Comparison of ENCODE assay signal across 30 cellular contexts in genomic region chr6:73027691-73028090, GRCh38.
"Had no signal": no experiment of that assay in that cellular context is flagged by ENCODE, and none has a peak within 500 bp of the region (broad histone marks: within the 10 kb centered on the region; RNA-seq: fewer than 3 reads in every experiment).

No MANE protein-coding gene starts in this region.

- H3K36me3 ChIP-seq: adrenal gland, ascending aorta, breast epithelium, cardiac muscle cell, colonic mucosa, gastroesophageal sphincter, WERI-Rb-1 had no signal

- H3K4me3 ChIP-seq: adrenal gland, ascending aorta, breast epithelium, cardiac muscle cell, colonic mucosa, gastroesophageal sphincter had no signal

- H3K4me1 ChIP-seq: adrenal gland, ascending aorta, breast epithelium, colonic mucosa, gastroesophageal sphincter had no signal

- H3K9me3 ChIP-seq: adrenal gland, ascending aorta, breast epithelium, colonic mucosa, gastroesophageal sphincter had no signal

- H3K27ac ChIP-seq: adrenal gland, ascending aorta, breast epithelium, cardiac muscle cell, colonic mucosa, foreskin keratinocyte, gastroesophageal sphincter, WERI-Rb-1 had no signal

- H3K27me3 ChIP-seq: adrenal gland, ascending aorta, breast epithelium, cardiac muscle cell, colonic mucosa, foreskin keratinocyte, gastroesophageal sphincter had no signal

- ATAC-seq: activated CD4-positive, CD25-positive, alpha-beta regulatory T cell treated with anti-CD3 and anti-CD28 coated beads, Interleukin-2, amount 50 U/mL, for 24 hours; activated CD8-positive, alpha-beta T cell treated with anti-CD3 and anti-CD28 coated beads for 36 hours; activated T-cell treated with anti-CD3 and anti-CD28 coated beads, Interleukin-2, amount 50 U/mL, for 4 hours; activated T-helper 17 cell treated with anti-CD3 and anti-CD28 coated beads, Interleukin-2, amount 50 U/mL, for 72 hours; esophagus mucosa; foreskin keratinocyte; gastroesophageal sphincter; T-helper 17 cell had no signal

- DNase-seq: activated B cell treated with CpG ODN at 0.5 μM for 24 hours; activated CD4-positive, alpha-beta T cell treated with anti-CD3 and anti-CD28 coated beads for 48 hours; activated CD4-positive, alpha-beta T cell treated with anti-CD3 and anti-CD28 coated beads, Interleukin-2, amount 50 U/mL, for 1 hour; activated CD4-positive, alpha-beta T cell treated with anti-CD3 and anti-CD28 coated beads, Interleukin-2, amount 50 U/mL, for 48 hours; activated CD8-positive, alpha-beta memory T cell treated with anti-CD3 and anti-CD28 coated beads for 24 hours; activated CD8-positive, alpha-beta T cell treated with anti-CD3 and anti-CD28 coated beads for 36 hours; activated effector memory CD4-positive, alpha-beta T cell treated with Interleukin-2 at 50 U/mL for 16 hours; activated gamma-delta T cell treated with Interleukin-2 at 50 U/mL for 16 hours; activated naive CD4-positive, alpha-beta T cell treated with anti-CD3 and anti-CD28 coated beads for 36 hours; activated naive CD8-positive, alpha-beta T cell treated with anti-CD3 and anti-CD28 coated beads for 36 hours; activated naive CD8-positive, alpha-beta T cell treated with anti-CD3 and anti-CD28 coated beads, Interleukin-2, amount 50 U/mL, for 24 hours; activated T-cell treated with anti-CD3 and anti-CD28 coated beads, Interleukin-2, amount 50 U/mL, for 4 hours; adrenal gland; central memory CD4-positive, alpha-beta T cell; cerebellar nuclear complex; colonic mucosa; effector CD8-positive, alpha-beta T cell; foreskin keratinocyte; head of caudate nucleus; T-helper 1 cell; T-helper 17 cell; T1000; WERI-Rb-1 had no signal
